8 cellular contexts compared by ENCODE assay signal in genomic region chr17:21295036-21295952, GRCh38. TPM values are rescaled to one million over a fixed set of nuclear protein-coding genes. Genes with fewer than 3 reads are reported as not detected.
DNase-seq lines count a peak whose midpoint lies in the region; ATAC-seq lines count a peak whose summit lies in the region.

No MANE protein-coding gene starts in this region.

- no peaks in the 10 kb centered on the region for H3K9me3 ChIP-seq in right cardiac atrium (ENCODE audit: control insufficient read depth, low read length)

- peak overlapping the region; percentile 41 for H3K27ac Mint-ChIP-seq in T-helper 1 cell treated with Interleukin-12 subunit alpha and Interleukin-12 subunit beta and Interleukin-4 antibody, amounts not matched to agents 30 μg/mL and 1 μg/mL, for 36 hours
- no peak overlapping the region for H3K27ac Mint-ChIP-seq in activated naive CD8-positive, alpha-beta T cell treated with anti-CD3 and anti-CD28 coated beads, Interleukin-2, amount 50 U/mL, for 24 hours
- peak overlapping the region; percentile 5 for H3K27ac Mint-ChIP-seq in stimulated activated memory B cell treated with anti-CD40 and anti-IgM and Interleukin-4, amounts not matched to agents 10 μg/mL and 1 μg/mL and 100 μg/mL, for 72 hours

- H3K4me3 ChIP-seq in right cardiac atrium (ENCODE audit: low read length): no peak overlapping the region

- WGBS in right cardiac atrium: 65% methylated on average over 19 of the region's 19 CpGs

- H3K36me3 Mint-ChIP-seq in T-helper 1 cell treated with Interleukin-12 subunit alpha and Interleukin-12 subunit beta and Interleukin-4 antibody, amounts not matched to agents 30 μg/mL and 1 μg/mL, for 36 hours (ENCODE audit: low read depth): peaks cover 18% of the 10 kb centered on the region
- H3K36me3 Mint-ChIP-seq in activated naive CD8-positive, alpha-beta T cell treated with anti-CD3 and anti-CD28 coated beads, Interleukin-2, amount 50 U/mL, for 24 hours (ENCODE audit: low read depth): peaks cover 33% of the 10 kb centered on the region
- H3K36me3 Mint-ChIP-seq in stimulated activated memory B cell treated with anti-CD40 and anti-IgM and Interleukin-4, amounts not matched to agents 10 μg/mL and 1 μg/mL and 100 μg/mL, for 72 hours: peaks cover 22% of the 10 kb centered on the region

- H3K4me3 Mint-ChIP-seq in T-helper 1 cell treated with Interleukin-12 subunit alpha and Interleukin-12 subunit beta and Interleukin-4 antibody, amounts not matched to agents 30 μg/mL and 1 μg/mL, for 36 hours: no peak overlapping the region
- H3K4me3 Mint-ChIP-seq in activated naive CD8-positive, alpha-beta T cell treated with anti-CD3 and anti-CD28 coated beads, Interleukin-2, amount 50 U/mL, for 24 hours: no peak overlapping the region
- no peak overlapping the region for H3K4me3 Mint-ChIP-seq in stimulated activated memory B cell treated with anti-CD40 and anti-IgM and Interleukin-4, amounts not matched to agents 10 μg/mL and 1 μg/mL and 100 μg/mL, for 72 hours

- peak; percentile 4 for ATAC-seq in activated naive CD8-positive, alpha-beta T cell treated with anti-CD3 and anti-CD28 coated beads, Interleukin-2, amount 50 U/mL, for 24 hours
- ATAC-seq in right cardiac atrium (peak; percentile 56 to 57), GM18511 (IDR thresholded peaks at IDR 0.05; ENCODE audit: unreplicated experiment) (no peak)
- ATAC-seq in stimulated activated memory B cell treated with anti-CD40 and anti-IgM and Interleukin-4, amounts not matched to agents 10 μg/mL and 1 μg/mL and 100 μg/mL, for 72 hours: no peak

- H3K27me3 ChIP-seq in right cardiac atrium (ENCODE audit: control insufficient read depth, insufficient read depth): no peaks in the 10 kb centered on the region

- no peak for DNase-seq in T-helper 1 cell
- DNase-seq in activated naive CD8-positive, alpha-beta T cell treated with anti-CD3 and anti-CD28 coated beads, Interleukin-2, amount 50 U/mL, for 24 hours: no peak
- peak in 2 of 3 donors; percentile 82 to 83 for DNase-seq in right cardiac atrium
- DNase-seq in activated effector memory CD4-positive, alpha-beta T cell treated with anti-CD3 and anti-CD28 coated beads, Interleukin-2, amount 50 U/mL, for 16 hours: no peak
- no peak for DNase-seq in COR-L47 (lab: John Stamatoyannopoulos, UW)

- peaks cover 8% of the 10 kb centered on the region for H3K4me1 Mint-ChIP-seq in T-helper 1 cell treated with Interleukin-12 subunit alpha and Interleukin-12 subunit beta and Interleukin-4 antibody, amounts not matched to agents 30 μg/mL and 1 μg/mL, for 36 hours (ENCODE audit: low read depth)
- peaks cover 25% of the 10 kb centered on the region for H3K4me1 Mint-ChIP-seq in activated naive CD8-positive, alpha-beta T cell treated with anti-CD3 and anti-CD28 coated beads, Interleukin-2, amount 50 U/mL, for 24 hours
- peaks cover 45% of the 10 kb centered on the region for H3K4me1 Mint-ChIP-seq in stimulated activated memory B cell treated with anti-CD40 and anti-IgM and Interleukin-4, amounts not matched to agents 10 μg/mL and 1 μg/mL and 100 μg/mL, for 72 hours

- no peaks in the 10 kb centered on the region for H3K27me3 Mint-ChIP-seq in T-helper 1 cell treated with Interleukin-12 subunit alpha and Interleukin-12 subunit beta and Interleukin-4 antibody, amounts not matched to agents 30 μg/mL and 1 μg/mL, for 36 hours (ENCODE audit: low read depth)
- H3K27me3 Mint-ChIP-seq in activated naive CD8-positive, alpha-beta T cell treated with anti-CD3 and anti-CD28 coated beads, Interleukin-2, amount 50 U/mL, for 24 hours: peaks cover 3% of the 10 kb centered on the region
- H3K27me3 Mint-ChIP-seq in stimulated activated memory B cell treated with anti-CD40 and anti-IgM and Interleukin-4, amounts not matched to agents 10 μg/mL and 1 μg/mL and 100 μg/mL, for 72 hours: peaks cover 9% of the 10 kb centered on the region

- H3K9me3 Mint-ChIP-seq in T-helper 1 cell treated with Interleukin-12 subunit alpha and Interleukin-12 subunit beta and Interleukin-4 antibody, amounts not matched to agents 30 μg/mL and 1 μg/mL, for 36 hours: peaks cover 14% of the 10 kb centered on the region
- H3K9me3 Mint-ChIP-seq in activated naive CD8-positive, alpha-beta T cell treated with anti-CD3 and anti-CD28 coated beads, Interleukin-2, amount 50 U/mL, for 24 hours: no peaks in the 10 kb centered on the region
- H3K9me3 Mint-ChIP-seq in stimulated activated memory B cell treated with anti-CD40 and anti-IgM and Interleukin-4, amounts not matched to agents 10 μg/mL and 1 μg/mL and 100 μg/mL, for 72 hours: no peaks in the 10 kb centered on the region

- intact Hi-C loops in right cardiac atrium (cut with DNase I): no loop called here

- peak overlapping the region; percentile 26 for H3K27ac ChIP-seq in right cardiac atrium (ENCODE audit: low read length)

- peaks cover 3% of the 10 kb centered on the region for H3K4me1 ChIP-seq in right cardiac atrium (ENCODE audit: control insufficient read depth, insufficient read depth, low read length)

RNA-seq across cellular contexts. Expression of gene MAP2K3, which starts 10.8 kb away (rescaled TPM):
- 10 to 100 TPM; 29.6 to 61.2 (median 41.1) TPM for total RNA-seq in right cardiac atrium
- 36.8 TPM for polyA plus RNA-seq in right cardiac atrium

RNA-seq across cellular contexts. Expression of gene NATD1, which starts 42.1 kb away (rescaled TPM):
- total RNA-seq in right cardiac atrium: 10 to 100 TPM in 3 of 4 donors, 1 to 10 TPM in 1; 8.1 to 15.7 (median 12.1) TPM
- 10.9 TPM for polyA plus RNA-seq in right cardiac atrium

Comparison
In these comparisons a context has a peak if more than half of its experiments do, and no peak if none do; other contexts are left out.
1. DNase-seq: peak in right cardiac atrium (2 of 3); none in T-helper 1 cell (0 of 5), activated naive CD8-positive, alpha-beta T cell treated with anti-CD3 and anti-CD28 coated beads, Interleukin-2, amount 50 U/mL, for 24 hours (single experiment), activated effector memory CD4-positive, alpha-beta T cell treated with anti-CD3 and anti-CD28 coated beads, Interleukin-2, amount 50 U/mL, for 16 hours (single experiment) and COR-L47 (single experiment).
2. ATAC-seq: peak in activated naive CD8-positive, alpha-beta T cell treated with anti-CD3 and anti-CD28 coated beads, Interleukin-2, amount 50 U/mL, for 24 hours (single experiment) and right cardiac atrium (2 of 2); none in stimulated activated memory B cell treated with anti-CD40 and anti-IgM and Interleukin-4, amounts not matched to agents 10 μg/mL and 1 μg/mL and 100 μg/mL, for 72 hours (single experiment) and GM18511 (single experiment).